8 cellular contexts compared by ENCODE assay signal in the genomic region with DNA sequence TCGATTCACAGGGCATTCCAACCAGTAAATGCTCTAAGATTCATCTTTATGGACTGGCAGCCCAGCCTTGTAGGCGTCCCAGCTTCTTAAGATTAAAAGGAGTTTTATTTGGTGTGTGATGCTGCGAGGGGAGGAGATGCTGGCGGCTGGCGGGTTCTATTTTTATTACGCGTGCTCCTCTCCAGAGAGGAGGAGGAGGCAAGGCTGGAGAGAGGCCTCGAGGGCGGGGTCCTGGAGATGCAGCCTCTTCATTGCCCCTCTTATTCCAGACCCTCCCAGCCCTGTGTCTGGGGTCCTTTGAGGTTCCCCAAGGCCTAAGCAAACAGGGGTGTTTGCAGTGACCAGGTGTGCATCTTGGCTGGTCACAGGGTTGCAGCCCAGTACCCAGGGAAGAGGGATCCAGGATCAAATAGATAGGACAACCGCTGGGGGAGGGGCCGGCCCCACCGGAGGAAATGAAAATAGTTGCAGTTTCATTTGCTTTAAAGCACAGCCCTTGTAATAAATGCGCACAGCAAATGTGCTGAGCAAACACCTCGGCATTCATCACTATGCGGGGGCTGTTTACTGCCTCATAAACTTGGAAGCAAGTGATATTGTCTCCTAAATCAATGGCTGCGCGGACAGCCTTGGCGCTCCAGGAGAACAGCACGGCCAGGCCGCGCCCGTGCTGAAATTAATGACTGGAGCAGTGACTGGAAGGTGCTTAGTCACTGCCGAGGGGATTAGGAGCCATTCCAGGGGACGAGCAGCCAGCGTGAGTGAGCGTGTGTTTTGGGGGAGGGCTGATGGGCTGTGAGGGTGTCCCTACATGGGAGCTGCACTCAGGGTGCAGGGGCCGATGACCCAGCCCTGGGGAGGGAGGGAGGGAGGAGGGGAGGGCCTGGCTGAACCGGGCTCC.
DNase-seq lines count a peak whose midpoint lies in the region; ATAC-seq and TF ChIP-seq lines count a peak whose summit lies in the region.

No MANE protein-coding gene starts in this region.

- H3K27ac ChIP-seq in GM23338 (ENCODE audit: low read depth) (no peak overlapping the region), osteoblast (ENCODE audit: low read depth, low read length) (no peak overlapping the region)

- H4K20me1 ChIP-seq in GM23338 (replicated peaks; ENCODE audit: insufficient read depth) (no peaks in the 10 kb centered on the region), osteoblast (ENCODE audit: insufficient read depth, low read length) (no peaks in the 10 kb centered on the region)

- H3F3A ChIP-seq in GM23338 (replicated peaks; ENCODE audit: low read depth), result no peaks in the 10 kb centered on the region

- peaks cover 28% of the 10 kb centered on the region for H3K27me3 Mint-ChIP-seq in GM23338 (ENCODE audit: insufficient read depth, low read depth, poor library complexity)

- H3K36me3 ChIP-seq in GM23338 (ENCODE audit: insufficient read depth), result no peaks in the 10 kb centered on the region
- H3K36me3 ChIP-seq in osteoblast (ENCODE audit: insufficient read depth, low read length), result no peaks in the 10 kb centered on the region

- no peak for DNase-seq in GM23338 (ENCODE audit: low spot score)
- peak; percentile 94 for DNase-seq in NCI-H748 (lab: John Stamatoyannopoulos, UW; ENCODE audit: unreplicated experiment)
- peak; percentile 33 for DNase-seq in epithelial cell of esophagus (ENCODE audit: low read depth)
- DNase-seq in osteoblast (ENCODE audit: insufficient read length, low spot score, missing footprints), result peak; percentile 94
- DNase-seq in activated gamma-delta T cell (lab: John Stamatoyannopoulos, UW), result no peak
- DNase-seq in NCI-H1694 (lab: John Stamatoyannopoulos, UW), result no peak
- no peak for DNase-seq in NCI-H1930 (lab: John Stamatoyannopoulos, UW)
- no peak for DNase-seq in globus pallidus (ENCODE audit: low spot score)

- H3K27me3 ChIP-seq in GM23338 (ENCODE audit: insufficient read depth) (peaks cover 27% of the 10 kb centered on the region), osteoblast (ENCODE audit: insufficient read depth, low read length) (peaks cover 32% of the 10 kb centered on the region)

- H3K4me2 ChIP-seq in GM23338 (peak overlapping the region; percentile 74), osteoblast (ENCODE audit: insufficient read depth, low read length) (peak overlapping the region; percentile 81)

- no peaks in the 10 kb centered on the region for H3K36me3 Mint-ChIP-seq in GM23338 (ENCODE audit: low read depth)

- H3K4me3 Mint-ChIP-seq in GM23338, result no peak overlapping the region

- no peaks in the 10 kb centered on the region for H3K79me2 ChIP-seq in GM23338 (replicated peaks; ENCODE audit: insufficient read depth)
- H3K79me2 ChIP-seq in osteoblast (ENCODE audit: insufficient read depth, low read length), result no peaks in the 10 kb centered on the region

- H3K9me2 ChIP-seq in GM23338 (ENCODE audit: insufficient read depth), result no peaks in the 10 kb centered on the region; the same call in 1 of the 2 replicates

- no peaks in the 10 kb centered on the region for H3K9me3 ChIP-seq in osteoblast (ENCODE audit: low read depth, low read length)

- H2AFZ ChIP-seq in GM23338 (peak overlapping the region; percentile 94), osteoblast (ENCODE audit: low read length) (peak overlapping the region; percentile 67)

- peaks cover 25% of the 10 kb centered on the region for H3K4me1 Mint-ChIP-seq in GM23338

- ATAC-seq in GM23338, result no peak; the same call in 2 of the 3 replicates

- H3K27ac Mint-ChIP-seq in GM23338, result no peak overlapping the region

- no peak for TF ChIP-seq CTCF in GM23338 (conservative IDR thresholded peaks at IDR 0.05; ENCODE audit: low read depth in 2 of 2)
- no peak for TF ChIP-seq CTCF in epithelial cell of esophagus (IDR thresholded peaks at IDR 0.05; ENCODE audit: insufficient read depth, low read depth, low read length, missing control alignments)
- TF ChIP-seq CTCF in osteoblast (IDR thresholded peaks at IDR 0.05; ENCODE audit: extremely low read depth, low read depth, low read length), result no peak

- H3K4me1 ChIP-seq in GM23338 (ENCODE audit: insufficient read depth), result peaks cover 15% of the 10 kb centered on the region
- peaks cover 15% of the 10 kb centered on the region for H3K4me1 ChIP-seq in osteoblast (ENCODE audit: insufficient read depth, low read length)

- H3K4me3 ChIP-seq in GM23338, result peak overlapping the region; percentile 32; the same call in 1 of the 2 replicates
- no peak overlapping the region for H3K4me3 ChIP-seq in epithelial cell of esophagus (ENCODE audit: low read length)
- H3K4me3 ChIP-seq in osteoblast (ENCODE audit: insufficient read depth, low read length), result peak overlapping the region; percentile 56

- peaks cover 4% of the 10 kb centered on the region; the same call in 1 of the 3 replicates for H3K9me3 Mint-ChIP-seq in GM23338

TF ChIP-seq in GM23338, 12 proteins besides CTCF, POLR2A, EP300 and RAD21 (continues in another document):
- no peak for TF ChIP-seq EZH2phosphoT487 (IDR thresholded peaks at IDR 0.05; ENCODE audit: unreplicated experiment)
- no peak for TF ChIP-seq STAT1 (IDR thresholded peaks at IDR 0.05; ENCODE audit: unreplicated experiment)
- TF ChIP-seq POLR2AphosphoS5 (IDR thresholded peaks at IDR 0.05; ENCODE audit: low read depth), result no peak
- TF ChIP-seq, protein P1, sequence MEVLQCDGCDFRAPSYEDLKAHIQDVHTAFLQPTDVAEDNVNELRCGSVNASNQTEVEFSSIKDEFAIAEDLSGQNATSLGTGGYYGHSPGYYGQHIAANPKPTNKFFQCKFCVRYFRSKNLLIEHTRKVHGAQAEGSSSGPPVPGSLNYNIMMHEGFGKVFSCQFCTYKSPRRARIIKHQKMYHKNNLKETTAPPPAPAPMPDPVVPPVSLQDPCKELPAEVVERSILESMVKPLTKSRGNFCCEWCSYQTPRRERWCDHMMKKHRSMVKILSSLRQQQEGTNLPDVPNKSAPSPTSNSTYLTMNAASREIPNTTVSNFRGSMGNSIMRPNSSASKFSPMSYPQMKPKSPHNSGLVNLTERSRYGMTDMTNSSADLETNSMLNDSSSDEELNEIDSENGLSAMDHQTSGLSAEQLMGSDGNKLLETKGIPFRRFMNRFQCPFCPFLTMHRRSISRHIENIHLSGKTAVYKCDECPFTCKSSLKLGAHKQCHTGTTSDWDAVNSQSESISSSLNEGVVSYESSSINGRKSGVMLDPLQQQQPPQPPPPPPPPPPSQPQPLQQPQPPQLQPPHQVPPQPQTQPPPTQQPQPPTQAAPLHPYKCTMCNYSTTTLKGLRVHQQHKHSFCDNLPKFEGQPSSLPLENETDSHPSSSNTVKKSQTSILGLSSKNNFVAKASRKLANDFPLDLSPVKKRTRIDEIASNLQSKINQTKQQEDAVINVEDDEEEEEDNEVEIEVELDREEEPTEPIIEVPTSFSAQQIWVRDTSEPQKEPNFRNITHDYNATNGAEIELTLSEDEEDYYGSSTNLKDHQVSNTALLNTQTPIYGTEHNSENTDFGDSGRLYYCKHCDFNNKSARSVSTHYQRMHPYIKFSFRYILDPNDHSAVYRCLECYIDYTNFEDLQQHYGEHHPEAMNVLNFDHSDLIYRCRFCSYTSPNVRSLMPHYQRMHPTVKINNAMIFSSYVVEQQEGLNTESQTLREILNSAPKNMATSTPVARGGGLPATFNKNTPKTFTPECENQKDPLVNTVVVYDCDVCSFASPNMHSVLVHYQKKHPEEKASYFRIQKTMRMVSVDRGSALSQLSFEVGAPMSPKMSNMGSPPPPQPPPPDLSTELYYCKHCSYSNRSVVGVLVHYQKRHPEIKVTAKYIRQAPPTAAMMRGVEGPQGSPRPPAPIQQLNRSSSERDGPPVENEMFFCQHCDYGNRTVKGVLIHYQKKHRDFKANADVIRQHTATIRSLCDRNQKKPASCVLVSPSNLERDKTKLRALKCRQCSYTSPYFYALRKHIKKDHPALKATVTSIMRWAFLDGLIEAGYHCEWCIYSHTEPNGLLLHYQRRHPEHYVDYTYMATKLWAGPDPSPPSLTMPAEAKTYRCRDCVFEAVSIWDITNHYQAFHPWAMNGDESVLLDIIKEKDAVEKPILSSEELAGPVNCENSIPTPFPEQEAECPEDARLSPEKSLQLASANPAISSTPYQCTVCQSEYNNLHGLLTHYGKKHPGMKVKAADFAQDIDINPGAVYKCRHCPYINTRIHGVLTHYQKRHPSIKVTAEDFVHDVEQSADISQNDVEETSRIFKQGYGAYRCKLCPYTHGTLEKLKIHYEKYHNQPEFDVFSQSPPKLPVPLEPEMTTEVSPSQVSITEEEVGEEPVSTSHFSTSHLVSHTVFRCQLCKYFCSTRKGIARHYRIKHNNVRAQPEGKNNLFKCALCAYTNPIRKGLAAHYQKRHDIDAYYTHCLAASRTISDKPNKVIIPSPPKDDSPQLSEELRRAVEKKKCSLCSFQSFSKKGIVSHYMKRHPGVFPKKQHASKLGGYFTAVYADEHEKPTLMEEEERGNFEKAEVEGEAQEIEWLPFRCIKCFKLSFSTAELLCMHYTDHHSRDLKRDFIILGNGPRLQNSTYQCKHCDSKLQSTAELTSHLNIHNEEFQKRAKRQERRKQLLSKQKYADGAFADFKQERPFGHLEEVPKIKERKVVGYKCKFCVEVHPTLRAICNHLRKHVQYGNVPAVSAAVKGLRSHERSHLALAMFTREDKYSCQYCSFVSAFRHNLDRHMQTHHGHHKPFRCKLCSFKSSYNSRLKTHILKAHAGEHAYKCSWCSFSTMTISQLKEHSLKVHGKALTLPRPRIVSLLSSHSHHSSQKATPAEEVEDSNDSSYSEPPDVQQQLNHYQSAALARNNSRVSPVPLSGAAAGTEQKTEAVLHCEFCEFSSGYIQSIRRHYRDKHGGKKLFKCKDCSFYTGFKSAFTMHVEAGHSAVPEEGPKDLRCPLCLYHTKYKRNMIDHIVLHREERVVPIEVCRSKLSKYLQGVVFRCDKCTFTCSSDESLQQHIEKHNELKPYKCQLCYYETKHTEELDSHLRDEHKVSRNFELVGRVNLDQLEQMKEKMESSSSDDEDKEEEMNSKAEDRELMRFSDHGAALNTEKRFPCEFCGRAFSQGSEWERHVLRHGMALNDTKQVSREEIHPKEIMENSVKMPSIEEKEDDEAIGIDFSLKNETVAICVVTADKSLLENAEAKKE (CRISPR knock-in tag; IDR thresholded peaks at IDR 0.05), result no peak
- TF ChIP-seq NANOG (IDR thresholded peaks at IDR 0.05; ENCODE audit: borderline replicate concordance), result no peak
- no peak for TF ChIP-seq CREB1 (CRISPR knock-in tag; IDR thresholded peaks at IDR 0.05; ENCODE audit: low read depth)
- no peak for TF ChIP-seq ZNF331 (CRISPR knock-in tag; IDR thresholded peaks at IDR 0.05; ENCODE audit: low read depth)
- TF ChIP-seq, protein P2, sequence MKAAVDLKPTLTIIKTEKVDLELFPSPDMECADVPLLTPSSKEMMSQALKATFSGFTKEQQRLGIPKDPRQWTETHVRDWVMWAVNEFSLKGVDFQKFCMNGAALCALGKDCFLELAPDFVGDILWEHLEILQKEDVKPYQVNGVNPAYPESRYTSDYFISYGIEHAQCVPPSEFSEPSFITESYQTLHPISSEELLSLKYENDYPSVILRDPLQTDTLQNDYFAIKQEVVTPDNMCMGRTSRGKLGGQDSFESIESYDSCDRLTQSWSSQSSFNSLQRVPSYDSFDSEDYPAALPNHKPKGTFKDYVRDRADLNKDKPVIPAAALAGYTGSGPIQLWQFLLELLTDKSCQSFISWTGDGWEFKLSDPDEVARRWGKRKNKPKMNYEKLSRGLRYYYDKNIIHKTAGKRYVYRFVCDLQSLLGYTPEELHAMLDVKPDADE (IDR thresholded peaks at IDR 0.05), result no peak

Comparison
In these comparisons a context has a peak if more than half of its experiments do, and no peak if none do; other contexts are left out.
1. DNase-seq: peak in NCI-H748 (single experiment), epithelial cell of esophagus (single experiment) and osteoblast (single experiment); none in GM23338 (single experiment), activated gamma-delta T cell (single experiment), NCI-H1694 (single experiment), NCI-H1930 (0 of 2) and globus pallidus (single experiment).